Comparison of ENCODE assay signal across 12 cellular contexts in the genomic region with DNA sequence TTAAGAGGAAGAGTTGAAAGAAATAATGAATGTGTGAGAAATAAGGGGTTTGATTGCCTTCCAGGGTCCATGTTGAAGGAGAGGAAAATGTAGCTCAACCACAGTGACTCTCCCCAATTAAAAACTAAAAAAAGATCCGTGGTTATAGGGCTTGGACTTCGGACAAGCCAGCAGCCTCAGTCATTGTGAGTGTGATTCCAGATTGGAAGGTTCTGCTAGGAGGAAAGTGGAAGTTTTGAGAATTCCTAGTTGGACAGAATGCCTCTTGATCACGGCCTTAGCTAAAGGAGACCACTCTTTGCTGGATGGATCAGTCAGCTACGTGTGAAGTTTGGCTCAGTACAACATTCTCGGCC. TPM values are rescaled to one million over a fixed set of nuclear protein-coding genes. Genes with fewer than 3 reads are reported as not detected.
A peak's percentile ranks its signal among the peaks of the same experiment; 100 is the strongest.
DNase-seq lines count a peak whose midpoint lies in the region; ATAC-seq, FAIRE-seq and TF ChIP-seq lines count a peak whose summit lies in the region.
"Had no signal": no experiment of that assay in that cellular context is flagged by ENCODE, and none has a peak within 500 bp of the region (broad histone marks: within the 10 kb centered on the region; RNA-seq: fewer than 3 reads in every experiment).

No MANE protein-coding gene starts in this region.

- POLR2A ChIA-PET in GM12878 (lab: Charles Lee) = interaction anchor here (0.6 to 8.6 kb wide), 14 partner anchors 9 to 344 kb away, joined by 3 to 75 read pairs (median 3); a partner anchor contains a TSS

- no peak overlapping the region for H3K4me3 Mint-ChIP-seq in H9
- peak overlapping the region in 3 of 8 donors; percentile 33 to 68 (median 47) for H3K4me3 Mint-ChIP-seq in naive B cell

- no peak overlapping the region for H4K5ac ChIP-seq in H9 (ENCODE audit: insufficient read length, low read depth, low read length)

- H3K79me1 ChIP-seq in H9 (ENCODE audit: insufficient read depth, low read depth, low read length, poor library complexity, severe bottlenecking) = no peaks in the 10 kb centered on the region

- no peak overlapping the region for H2BK5ac ChIP-seq in H9 (ENCODE audit: insufficient read length, low read length)

- no peak overlapping the region for H2BK12ac ChIP-seq in H9 (ENCODE audit: insufficient read length, low read depth, low read length)

- no peak overlapping the region for H2BK15ac ChIP-seq in H9 (ENCODE audit: low read depth, low read length)

- TF ChIP-seq RAD21 in GM12878 (IDR thresholded peaks at IDR 0.05; ENCODE audit: insufficient read depth, low read depth, low read length) = no peak

- no peaks in the 10 kb centered on the region for H3K27me3 Mint-ChIP-seq in H9 (ENCODE audit: low read depth)
- no peaks in the 10 kb centered on the region for H3K27me3 Mint-ChIP-seq in naive B cell

- H3K27ac Mint-ChIP-seq in H9 (peak overlapping the region; percentile 21 to 95 (median 89); a peak in 6 of 7 replicates), naive B cell (peak overlapping the region; percentile 84 to 99 (median 96))

- no peaks in the 10 kb centered on the region for H3K36me3 ChIP-seq in GM12878 (ENCODE audit: control insufficient read depth in 2 of 2, insufficient read depth in 2 of 2, low read length in 1 of 2)
- H3K36me3 ChIP-seq: upper lobe of left lung had no signal

- H3K4me1 ChIP-seq in H9 (ENCODE audit: insufficient read depth, low read length) = peaks cover 16% of the 10 kb centered on the region
- peaks cover 50% of the 10 kb centered on the region for H3K4me1 ChIP-seq in GM12878 (ENCODE audit: control insufficient read depth, insufficient read depth, low read length)

- H2BK120ac ChIP-seq in H9 (ENCODE audit: low read depth, low read length, poor library complexity, severe bottlenecking) = no peak overlapping the region

- H3K4me2 ChIP-seq in H9 (ENCODE audit: insufficient read depth, insufficient read length, low read length) = no peak overlapping the region
- H3K4me2 ChIP-seq in GM12878 (ENCODE audit: control insufficient read depth, insufficient read depth) = peak overlapping the region; percentile 83

- TF ChIP-seq EP300 in GM12878 (IDR thresholded peaks at IDR 0.05; ENCODE audit: borderline replicate concordance in 1 of 2, control insufficient read depth in 1 of 2, low read depth in 2 of 2, low read length in 2 of 2) = no peak

- no peak overlapping the region for H3K18ac ChIP-seq in H9 (ENCODE audit: insufficient read length, low read depth, low read length)

- no peak overlapping the region for H3T11ph ChIP-seq in H9 (ENCODE audit: low read length)

- H3K4ac ChIP-seq in H9 (ENCODE audit: low read depth, low read length) = no peak overlapping the region

- no peak overlapping the region for H3K27ac ChIP-seq in H9 (ENCODE audit: insufficient read length, low read depth, low read length)
- peak overlapping the region; percentile 85 for H3K27ac ChIP-seq in GM12878 (ENCODE audit: control insufficient read depth, insufficient read depth)
- H3K27ac ChIP-seq: upper lobe of left lung had no signal

- RAD21 ChIA-PET in GM12878 (lab: Charles Lee; ENCODE audit: unreplicated experiment) = interaction anchor here (0.6 to 3.7 kb wide), 21 partner anchors 9 to 260 kb away, joined by 3 to 25 read pairs (median 6); a partner anchor contains a TSS

- H3K4me3 ChIP-seq in GM12878 = peak overlapping the region; percentile 8; the same call in 1 of the 2 replicates
- H3K4me3 ChIP-seq: upper lobe of left lung had no signal

- H3K9ac ChIP-seq in H9 (ENCODE audit: extremely low read depth, insufficient read length, low read length) (no peak overlapping the region), GM12878 (ENCODE audit: control insufficient read depth, insufficient read depth, low read length) (peak overlapping the region; percentile 62)

- in situ Hi-C loops in GM12878 (cut with MboI) = no loop called here
- in situ Hi-C loops in ACHN (cut with HindIII; ENCODE audit: low pct_ligation_motif_present, low pct_unique_long_range_greater_than_20kb, low sequenced_read_pairs) = no loop called here

- no peaks in the 10 kb centered on the region for H3K9me3 Mint-ChIP-seq in H9
- H3K9me3 Mint-ChIP-seq in naive B cell = no peaks in the 10 kb centered on the region

- intact Hi-C loops in GM12878 (cut with micrococcal nuclease; ENCODE audit: unreplicated experiment) = loop anchor here (2.0 kb wide), 1 partner anchor 23 kb away; no protein-coding TSS in a partner anchor

- TF ChIP-seq CTCF in H9 (conservative IDR thresholded peaks at IDR 0.05) = no peak
- TF ChIP-seq CTCF in GM12878 (IDR thresholded peaks at IDR 0.05 in 2 of 3, conservative IDR thresholded peaks at IDR 0.05 in 1 of 3; ENCODE audit: control insufficient read depth in 2 of 3, extremely low read depth in 1 of 3, insufficient read depth in 1 of 3, low read depth in 3 of 3, low read length in 3 of 3) = no peak

- H4K8ac ChIP-seq in H9 (replicated peaks; ENCODE audit: insufficient read length, low read depth, low read length) = no peak overlapping the region

- no peak overlapping the region for H3K23ac ChIP-seq in H9 (ENCODE audit: insufficient read length, low read depth, low read length)

- H3K9me3 ChIP-seq in H9 (ENCODE audit: control insufficient read depth, low read depth, low read length) (no peaks in the 10 kb centered on the region), GM12878 (replicated peaks; ENCODE audit: control insufficient read depth, insufficient read depth, low read length) (no peaks in the 10 kb centered on the region)
- H3K9me3 ChIP-seq: upper lobe of left lung had no signal

- TF ChIP-seq POLR2A in GM12878 (IDR thresholded peaks at IDR 0.05; ENCODE audit: low read depth, low read length) = no peak

- H3K36me3 Mint-ChIP-seq in H9 (ENCODE audit: insufficient read depth in 1 of 3, low read depth in 3 of 3) (peaks cover 0 to 5% (median 0%) of the 10 kb centered on the region in 3 experiments; a peak in 4 of 7 replicates), naive B cell (no peaks in the 10 kb centered on the region)

- H3K27me3 ChIP-seq in H9 (ENCODE audit: insufficient read depth, low read length) (no peaks in the 10 kb centered on the region), GM12878 (replicated peaks in 1 of 2; ENCODE audit: control insufficient read depth in 2 of 2, insufficient read depth in 2 of 2, low read length in 1 of 2) (no peaks in the 10 kb centered on the region)
- H3K27me3 ChIP-seq: upper lobe of left lung had no signal

- SMC1A ChIA-PET in GM12878 (lab: Charles Lee; ENCODE audit: uncharacterized antibody, unreplicated experiment) = interaction anchor here (0.6 to 13.2 kb wide), 21 partner anchors 10 to 416 kb away, joined by 3 to 135 read pairs (median 5); a partner anchor contains a TSS

- no peaks in the 10 kb centered on the region for H3K23me2 ChIP-seq in H9 (ENCODE audit: insufficient read length, low read depth, low read length, poor library complexity, severe bottlenecking)

- ATAC-seq in GM12878 (peak; percentile 4), naive B cell (ENCODE audit: low read depth in 2 of 2) (no peak), GM21367 (IDR thresholded peaks at IDR 0.05; ENCODE audit: unreplicated experiment) (no peak)

- peaks cover 56 to 69% of the 10 kb centered on the region in 2 experiments for H3K4me1 Mint-ChIP-seq in H9
- peaks cover 12 to 43% (median 32%) of the 10 kb centered on the region in 3 donors for H3K4me1 Mint-ChIP-seq in naive B cell

- FAIRE-seq in GM12878 (lab: Jason Lieb, UNC) (no peak), GM19239 (lab: Jason Lieb, UNC) (no peak)
- FAIRE-seq: H54 had no signal

- no peak overlapping the region for H2BK20ac ChIP-seq in H9 (ENCODE audit: low read depth, low read length, poor library complexity, severe bottlenecking)

- TSS peak; percentile 37 for BruUV-seq in GM12878 (replicated peaks; lab: Mats Ljungman, UMichigan)

- no peaks in the 10 kb centered on the region for H4K20me1 ChIP-seq in H9 (ENCODE audit: control insufficient read depth, insufficient read depth, insufficient read length)
- H4K20me1 ChIP-seq in GM12878 (ENCODE audit: control insufficient read depth, insufficient read depth) = no peaks in the 10 kb centered on the region

- CTCF ChIA-PET in GM12878 (lab: Yijun Ruan, JAX) = interaction anchor here (0.6 to 3.0 kb wide), 9 partner anchors 10 to 271 kb away, joined by 3 to 25 read pairs (median 5); a partner anchor contains a TSS

- H3K79me2 ChIP-seq in H9 (ENCODE audit: insufficient read depth, low read length) = peaks cover 9% of the 10 kb centered on the region; the same call in 1 of the 2 replicates
- H3K79me2 ChIP-seq in GM12878 (ENCODE audit: control insufficient read depth, insufficient read depth, low read length) = peaks cover 12% of the 10 kb centered on the region

- DNase-seq in AG20443 (ENCODE audit: low spot score) (peak; percentile 74), H9 (no peak), GM12878 (ENCODE audit: low read depth, low spot score) (no peak), naive B cell (no peak), ACHN (no peak), kidney glomerular epithelial cell (lab: John Stamatoyannopoulos, UW) (no peak), GM19239 (ENCODE audit: insufficient read length, low spot score) (no peak)
- DNase-seq: DMS 273 treated with DMSO at 0.1 percent for 48 hours, NCI-H146, upper lobe of left lung had no signal

- H2AK5ac ChIP-seq in H9 (ENCODE audit: insufficient read length, low read length) = no peak overlapping the region

- no peak overlapping the region for H2AFZ ChIP-seq in H9 (ENCODE audit: low read length)
- H2AFZ ChIP-seq in GM12878 (ENCODE audit: control insufficient read depth, low read depth, low read length) = 0 out of 2 replicates have a peak overlapping the region, but pooled peaks have one; percentile 15

- H3K14ac ChIP-seq in H9 (ENCODE audit: insufficient read depth, low read length) = 0 out of 2 replicates have a peak overlapping the region, but pooled peaks have one; percentile 12

- no peak overlapping the region for H3K56ac ChIP-seq in H9 (ENCODE audit: insufficient read length, low read depth, low read length)

- H4K91ac ChIP-seq in H9 (ENCODE audit: insufficient read length, low read depth, low read length) = no peak overlapping the region

- WGBS in H9 (ENCODE audit: extremely low coverage, insufficient read length, low lambda C conversion rate) = no CpG with 5 or more reads among the region's 5 CpGs
- 70% methylated on average over 5 of the region's 5 CpGs for WGBS in GM12878 (ENCODE audit: insufficient coverage, insufficient replicate concordance, low lambda C conversion rate, missing lambda C conversion rate)

RNA-seq across cellular contexts. Expression of a gene that starts 27.3 kb away (rescaled TPM):
- total RNA-seq in H9 (2021) (75.8 and 83.4 TPM in 2 replicates), GM12878 (2014; rRNA removed) (41.3 and 44.1 TPM in 2 replicates), GM12878 (2014; rRNA removed; fragmentation: Illumina TruSeq; extraction: Trizol) (28.7 and 29.8 TPM in 2 replicates), GM12878 (2021) (51.8 and 58.1 TPM in 2 replicates)
- 317 and 324 TPM in 2 replicates for total RNA-seq in GM12878 (2013; cell fraction: nucleolus; rRNA removed)
- polyA plus RNA-seq in GM12878 (2011; ENCODE audit: low read depth) = 21.1 TPM
- polyA plus RNA-seq in GM12878 (2011; rRNA removed) (29.9 and 40.9 TPM in 2 replicates), GM12878 (2014; fragmentation: Illumina TruSeq; extraction: Trizol) (32.3 and 33.1 TPM in 2 replicates), GM12878 (2014; fragmentation: Nextera tagmentation; extraction: Ambion mirVana) (10 to 100 TPM; 13.6 to 15.8 TPM), GM12878 (2014; rRNA removed) (22.9 and 26.4 TPM in 2 replicates), GM12878 (2016; fragmentation: Nextera tagmentation; extraction: Ambion mirVana) (10 to 100 TPM; 18.9 to 20.3 TPM), naive B cell (ENCODE audit: low read depth in 6 of 6) (10 to 100 TPM in 3 of 6 donors, 1 to 10 TPM in 3; 3.2 to 14.6 (median 9.7) TPM)
- polyA plus RNA-seq in GM12878 (2011; cell fraction: cytosol; rRNA removed) = 58.3 and 60.6 TPM in 2 replicates
- polyA plus RNA-seq in GM12878 (2011; cell fraction: nucleus; rRNA removed) = 205 and 415 TPM in 2 replicates
- 28.7 and 30.9 TPM in 2 replicates for polyA plus RNA-seq in GM12878 (2012)
- 153 and 195 TPM in 2 replicates for polyA minus RNA-seq in GM12878 (2011; rRNA and poly(A)+ RNA removed)
- polyA minus RNA-seq in GM12878 (2011; cell fraction: cytosol; rRNA and poly(A)+ RNA removed) = 90.3 and 94.3 TPM in 2 replicates
- polyA minus RNA-seq in GM12878 (2011; cell fraction: nucleus; rRNA and poly(A)+ RNA removed) = 105 and 299 TPM in 2 replicates
